Comparison of ENCODE assay signal across 18 cellular contexts in the genomic region with DNA sequence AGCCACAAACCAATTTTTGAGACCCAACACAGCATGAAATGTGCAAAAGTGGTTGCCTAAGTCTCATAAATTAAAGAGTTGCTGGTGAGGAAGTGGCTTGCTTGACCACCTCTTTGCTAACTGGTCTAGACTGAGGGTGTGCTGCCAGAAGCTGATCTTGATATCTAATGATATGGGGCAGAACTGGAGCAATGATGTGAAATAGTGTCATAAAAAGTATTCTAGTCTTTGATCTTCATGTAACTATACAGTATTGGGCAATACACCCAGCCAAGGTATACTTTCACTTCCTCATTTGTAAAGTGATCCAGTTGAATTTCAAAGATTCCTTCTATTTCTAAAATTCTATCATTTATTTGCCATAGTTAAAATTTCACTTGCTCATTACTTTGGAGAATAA. TPM values are rescaled to one million over a fixed set of nuclear protein-coding genes. Genes with fewer than 3 reads are reported as not detected.
A peak's percentile ranks its signal among the peaks of the same experiment; 100 is the strongest.
DNase-seq lines count a peak whose midpoint lies in the region; ATAC-seq, FAIRE-seq and TF ChIP-seq lines count a peak whose summit lies in the region.
"Had no signal": no experiment of that assay in that cellular context is flagged by ENCODE, and none has a peak within 500 bp of the region (broad histone marks: within the 10 kb centered on the region; RNA-seq: fewer than 3 reads in every experiment).

No MANE protein-coding gene starts in this region.

- TF ChIP-seq POLR2A in HepG2 (IDR thresholded peaks at IDR 0.05; ENCODE audit: insufficient read depth in 1 of 2, low read depth in 2 of 2, low read length in 2 of 2) = no peak
- TF ChIP-seq POLR2A in suprapubic skin (IDR thresholded peaks at IDR 0.05) = no peak

- H3K27me3 ChIP-seq in HepG2 (ENCODE audit: control insufficient read depth in 1 of 2, insufficient read depth in 2 of 2, low read length in 2 of 2) (no peaks in the 10 kb centered on the region; a peak in 2 of 5 replicates), suprapubic skin (no peaks in the 10 kb centered on the region)
- H3K27me3 ChIP-seq: gastrocnemius medialis had no signal

- TF ChIP-seq EP300 in HepG2 (IDR thresholded peaks at IDR 0.05; ENCODE audit: low read depth in 2 of 2, low read length in 2 of 2) (no peak), HepG2 (CRISPR knock-in tag; IDR thresholded peaks at IDR 0.05; ENCODE audit: borderline replicate concordance) (no peak), suprapubic skin (IDR thresholded peaks at IDR 0.05) (no peak)

- no peak for TF ChIP-seq RAD21 in HepG2 (CRISPR knock-in tag; IDR thresholded peaks at IDR 0.05)

- no peaks in the 10 kb centered on the region for H3K79me2 ChIP-seq in HepG2 (ENCODE audit: insufficient read depth, low read length)

- CTCF ChIA-PET in HepG2 (lab: Yijun Ruan, JAX; ENCODE audit: low intra/inter-chr PET ratio, low total read pairs) = no interaction called here

- no peak overlapping the region for H3K4me2 ChIP-seq in HepG2 (ENCODE audit: low read depth, low read length)

- H3K36me3 ChIP-seq in HepG2 (replicated peaks in 1 of 2; ENCODE audit: control insufficient read depth in 1 of 2, insufficient read depth in 2 of 2, low read length in 2 of 2) (no peaks in the 10 kb centered on the region), suprapubic skin (no peaks in the 10 kb centered on the region)
- H3K36me3 ChIP-seq: gastrocnemius medialis had no signal

- POLR2A ChIA-PET in HepG2 (lab: Yijun Ruan, JAX) = no interaction called here

- no peaks in the 10 kb centered on the region for H3K9me3 ChIP-seq in HepG2 (ENCODE audit: low read length)
- H3K9me3 ChIP-seq in suprapubic skin = no peaks in the 10 kb centered on the region
- H3K9me3 ChIP-seq: gastrocnemius medialis had no signal

- no peak overlapping the region for H3K9ac ChIP-seq in HepG2 (ENCODE audit: insufficient read depth, low read depth, low read length)

- H3K4me3 ChIP-seq in HepG2 (replicated peaks in 1 of 3; ENCODE audit: insufficient read depth in 1 of 3, low read depth in 2 of 3, low read length in 3 of 3) = no peak overlapping the region
- H3K4me3 ChIP-seq in suprapubic skin = no peak overlapping the region
- H3K4me3 ChIP-seq: gastrocnemius medialis had no signal

- peaks cover 10% of the 10 kb centered on the region for H3K4me1 ChIP-seq in HepG2 (ENCODE audit: insufficient read depth, low read length)
- no peaks in the 10 kb centered on the region for H3K4me1 ChIP-seq in suprapubic skin
- H3K4me1 ChIP-seq: gastrocnemius medialis had no signal

- no peak overlapping the region for H2AFZ ChIP-seq in HepG2 (ENCODE audit: low read length)

- no TSS peak for BruUV-seq in HepG2 (replicated peaks; lab: Mats Ljungman, UMichigan)

- TF ChIP-seq CTCF in HepG2 (CRISPR knock-in tag; IDR thresholded peaks at IDR 0.05) (no peak), suprapubic skin (IDR thresholded peaks at IDR 0.05) (no peak)

- in situ Hi-C loops in HepG2 (cut with HindIII; ENCODE audit: extremely low pct_ligation_motif_present, low pct_unique_long_range_greater_than_20kb) = loop anchor here (25.0 kb wide), 1 partner anchor 470 kb away; no protein-coding TSS in a partner anchor

- H3K27ac ChIP-seq in HepG2 (ENCODE audit: extremely low read length, insufficient read depth, low read length) (no peak overlapping the region), suprapubic skin (no peak overlapping the region)
- H3K27ac ChIP-seq: gastrocnemius medialis had no signal

- no peak for FAIRE-seq in HepG2 (lab: Jason Lieb, UNC)
- FAIRE-seq: kidney, RCC 7860 had no signal

- no peaks in the 10 kb centered on the region for H4K20me1 ChIP-seq in HepG2 (ENCODE audit: insufficient read depth, low read length)

- DNase-seq in NOMO-1 treated with DMSO at 0.1 percent for 48 hours (lab: John Stamatoyannopoulos, UW; ENCODE audit: unreplicated experiment) (peak; percentile 94), HepG2 (ENCODE audit: low spot score) (no peak), activated T-cell treated with anti-CD3 and anti-CD28 coated beads for 4 hours (no peak), suprapubic skin (ENCODE audit: low spot score in 2 of 2) (no peak)
- DNase-seq in stimulated activated CD4-positive, alpha-beta T cell treated with anti-CD3 and anti-CD28 coated beads, Interleukin-4, amount 100 ng/mL, for 4 hours = no peak
- DNase-seq: activated naive CD4-positive, alpha-beta T cell treated with anti-CD3 and anti-CD28 coated beads, Interleukin-2, amount 50 U/mL, for 16 hours; CD4-positive, alpha-beta T cell; effector CD4-positive, alpha-beta T cell; gastrocnemius medialis; kidney; mammary epithelial cell; NCI-H748 treated with DMSO at 0.1 percent for 48 hours; right cardiac atrium; T-helper 9 cell had no signal

- intact Hi-C loops in HepG2 (cut with micrococcal nuclease; ENCODE audit: unreplicated experiment) = no loop called here

- ATAC-seq in GM18502 (IDR thresholded peaks at IDR 0.05; ENCODE audit: poor library complexity, unreplicated experiment) = peak; percentile 44
- peak; percentile 44 for ATAC-seq in HG02759 (IDR thresholded peaks at IDR 0.05; ENCODE audit: unreplicated experiment)
- ATAC-seq in HepG2 = no peak
- ATAC-seq: gastrocnemius medialis, right cardiac atrium, SK-N-SH treated with all-trans-retinoic acid at 6 μM for 48 hours had no signal

TF ChIP-seq in HepG2, 621 proteins besides CTCF, POLR2A, EP300 and RAD21:
- TF ChIP-seq GZF1 (CRISPR knock-in tag; IDR thresholded peaks at IDR 0.05) = no peak
- TF ChIP-seq CEBPB (IDR thresholded peaks at IDR 0.05; ENCODE audit: borderline replicate concordance, low read depth, low read length) = peak; percentile 55; the same call in 1 of the 2 replicates

RNA-seq across cellular contexts. Expression of a gene that starts 5.9 kb away (rescaled TPM):
- 17.8 and 21.2 TPM in 2 replicates for total RNA-seq in HepG2 (2016; rRNA removed; fragmentation: Illumina TruSeq; extraction: Trizol)
- 2.7 and 3.2 TPM in 2 replicates for total RNA-seq in HepG2 (2016; cell fraction: cytosol; rRNA removed; fragmentation: Illumina TruSeq; extraction: Trizol; ENCODE audit: low read depth)
- total RNA-seq in HepG2 (2016; cell fraction: insoluble cytoplasmic fraction; rRNA removed; fragmentation: Illumina TruSeq; extraction: Trizol) = 18.5 and 22.8 TPM in 2 replicates
- 3.9 and 4.7 TPM in 2 replicates for total RNA-seq in HepG2 (2016; cell fraction: membrane; rRNA removed; fragmentation: Illumina TruSeq; extraction: Trizol)
- 45.3 and 47.8 TPM in 2 replicates for total RNA-seq in HepG2 (2016; cell fraction: nucleus; rRNA removed; fragmentation: Illumina TruSeq; extraction: Trizol)
- 5.5 and 6.7 TPM in 2 replicates for polyA plus RNA-seq in HepG2 (2011; rRNA removed)
- polyA plus RNA-seq in HepG2 (2011; cell fraction: cytosol; rRNA removed) = 1.3 and 2.3 TPM in 2 replicates
- 11.3 and 14.5 TPM in 2 replicates for polyA plus RNA-seq in HepG2 (2011; cell fraction: nucleus; rRNA removed)
- 9.3 and 11.1 TPM in 2 replicates for polyA plus RNA-seq in HepG2 (2012)
- 0.25 and 0.35 TPM in 2 replicates for polyA plus RNA-seq in HepG2 (2016; cell fraction: cytosol; fragmentation: Illumina TruSeq; extraction: Trizol; ENCODE audit: low read depth)
- 12.4 and 13.5 TPM in 2 replicates for polyA plus RNA-seq in HepG2 (2016; cell fraction: insoluble cytoplasmic fraction; fragmentation: Illumina TruSeq; extraction: Trizol; ENCODE audit: low read depth)
- polyA plus RNA-seq in HepG2 (2016; cell fraction: membrane; fragmentation: Illumina TruSeq; extraction: Trizol; ENCODE audit: low read depth) = 0.92 and 1.1 TPM in 2 replicates
- 30.6 and 33.0 TPM in 2 replicates for polyA plus RNA-seq in HepG2 (2016; cell fraction: nucleus; fragmentation: Illumina TruSeq; extraction: Trizol; ENCODE audit: insufficient read depth, low read depth)
- 9.6 TPM in 2 replicates for polyA minus RNA-seq in HepG2 (2011; rRNA and poly(A)+ RNA removed; ENCODE audit: low replicate concordance)
- 6.0 and 8.4 TPM in 2 replicates for polyA minus RNA-seq in HepG2 (2011; cell fraction: cytosol; rRNA and poly(A)+ RNA removed)
- 73.4 and 73.5 TPM in 2 replicates for polyA minus RNA-seq in HepG2 (2011; cell fraction: nucleus; rRNA and poly(A)+ RNA removed)
- 10 to 100 TPM; 13.4 to 61.7 (median 17.8) TPM for total RNA-seq in suprapubic skin

RNA-seq across cellular contexts. Expression of a gene that starts 19.3 kb away (rescaled TPM):
- 2.4 and 3.0 TPM in 2 replicates for total RNA-seq in HepG2 (2016; rRNA removed; fragmentation: Illumina TruSeq; extraction: Trizol)
- total RNA-seq in HepG2 (2016; cell fraction: cytosol; rRNA removed; fragmentation: Illumina TruSeq; extraction: Trizol; ENCODE audit: low read depth) = 0.20 and 0.35 TPM in 2 replicates
- 2.1 and 2.7 TPM in 2 replicates for total RNA-seq in HepG2 (2016; cell fraction: insoluble cytoplasmic fraction; rRNA removed; fragmentation: Illumina TruSeq; extraction: Trizol)
- 0.68 and 0.83 TPM in 2 replicates for total RNA-seq in HepG2 (2016; cell fraction: membrane; rRNA removed; fragmentation: Illumina TruSeq; extraction: Trizol)
- 1.9 and 2.5 TPM in 2 replicates for total RNA-seq in HepG2 (2016; cell fraction: nucleus; rRNA removed; fragmentation: Illumina TruSeq; extraction: Trizol)
- 0.55 and 1.0 TPM in 2 replicates for polyA plus RNA-seq in HepG2 (2011; rRNA removed)
- 0.87 and 1.3 TPM in 2 replicates for polyA plus RNA-seq in HepG2 (2011; cell fraction: cytosol; rRNA removed)
- 1.3 and 1.7 TPM in 2 replicates for polyA plus RNA-seq in HepG2 (2011; cell fraction: nucleus; rRNA removed)
- polyA plus RNA-seq in HepG2 (2012) = 0.24 and 0.55 TPM in 2 replicates
- 0.10 and 0.11 TPM in 2 replicates for polyA plus RNA-seq in HepG2 (2016; cell fraction: cytosol; fragmentation: Illumina TruSeq; extraction: Trizol; ENCODE audit: low read depth)
- 0.88 and 1.2 TPM in 2 replicates for polyA plus RNA-seq in HepG2 (2016; cell fraction: insoluble cytoplasmic fraction; fragmentation: Illumina TruSeq; extraction: Trizol; ENCODE audit: low read depth)
- polyA plus RNA-seq in HepG2 (2016; cell fraction: membrane; fragmentation: Illumina TruSeq; extraction: Trizol; ENCODE audit: low read depth) = 0.15 and 0.33 TPM in 2 replicates
- 0.71 and 0.79 TPM in 2 replicates for polyA plus RNA-seq in HepG2 (2016; cell fraction: nucleus; fragmentation: Illumina TruSeq; extraction: Trizol; ENCODE audit: insufficient read depth, low read depth)
- 1.4 and 2.2 TPM in 2 replicates for polyA minus RNA-seq in HepG2 (2011; rRNA and poly(A)+ RNA removed; ENCODE audit: low replicate concordance)
- polyA minus RNA-seq in HepG2 (2011; cell fraction: cytosol; rRNA and poly(A)+ RNA removed) = 1.1 and 1.8 TPM in 2 replicates
- polyA minus RNA-seq in HepG2 (2011; cell fraction: nucleus; rRNA and poly(A)+ RNA removed) = 3.9 and 4.4 TPM in 2 replicates
- total RNA-seq in suprapubic skin = 100 to 1,000 TPM in 1 of 4 donors, 10 to 100 TPM in 3; 67.7 to 105 (median 86.6) TPM

Comparison
In these comparisons a context has a peak if more than half of its experiments do, and no peak if none do; other contexts are left out.
1. RNA of a gene that starts 19.3 kb away (total RNA-seq): 67.7 to 105 TPM in suprapubic skin; 0.20 to 3.0 TPM in HepG2; every median in the first group is over 10 times any median in the second.